27 cellular contexts compared by ENCODE assay signal in the genomic region with DNA sequence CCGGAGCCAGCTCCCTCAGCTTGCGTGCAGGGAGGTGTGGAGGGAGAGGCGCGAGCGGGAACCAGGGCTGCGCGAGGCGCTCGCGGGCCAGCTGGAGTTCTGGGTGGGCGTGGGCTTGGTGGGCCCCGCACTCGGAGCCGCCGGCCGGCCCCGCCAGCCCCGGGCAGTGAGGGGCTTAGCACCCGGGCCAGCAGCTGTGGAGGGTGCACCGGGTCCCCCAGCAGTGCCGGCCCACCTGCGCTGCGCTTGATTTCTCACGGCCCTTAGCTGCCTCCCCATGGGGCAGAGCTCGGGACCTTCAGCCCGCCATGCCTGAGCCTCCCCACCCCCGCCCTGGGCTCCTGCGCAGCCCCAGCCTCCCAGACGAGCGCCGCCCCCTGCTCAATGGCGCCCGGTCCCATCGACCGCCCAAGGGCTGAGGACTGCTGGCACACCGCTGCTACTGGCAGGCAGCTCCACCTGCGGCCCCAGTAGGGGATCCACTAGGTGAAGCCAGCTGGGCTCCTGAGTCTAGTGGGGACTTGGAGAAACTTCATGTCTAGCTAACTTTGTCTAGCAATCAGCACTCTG.
"Had no signal": no experiment of that assay in that cellular context is flagged by ENCODE, and none has a peak within 500 bp of the region (broad histone marks: within the 10 kb centered on the region; RNA-seq: fewer than 3 reads in every experiment).

No MANE protein-coding gene starts in this region.

- H3K9me3 Mint-ChIP-seq: stimulated activated effector memory CD8-positive, alpha-beta T cell treated with anti-CD3 and anti-CD28 coated beads, Interleukin-12 subunit alpha, Interleukin-12 subunit beta, amount 100 ng/mL, for 72 hours; stimulated activated memory B cell treated with anti-CD40 and anti-IgM and Interleukin-4, amounts not matched to agents 10 μg/mL and 1 μg/mL and 100 μg/mL, for 72 hours; stimulated activated naive CD8-positive, alpha-beta T cell treated with anti-CD3 and anti-CD28 coated beads, Interleukin-15, Interleukin-2, amounts not matched to agents 100 ng/mL and 50 ng/mL, for 24 hours; type B pancreatic cell had no signal

- DNase-seq: stimulated activated CD4-positive, alpha-beta T cell treated with anti-CD3 and anti-CD28 coated beads, Interleukin-1b, Interleukin-23, amount 100 ng/mL, for 48 hours; stimulated activated CD4-positive, alpha-beta T cell treated with anti-CD3 and anti-CD28 coated beads, Interleukin-2, amount 100 ng/mL, for 24 hours; stimulated activated CD4-positive, alpha-beta T cell treated with anti-CD3 and anti-CD28 coated beads, Interleukin-2, amount 100 ng/mL, for 48 hours; stimulated activated CD4-positive, alpha-beta T cell treated with anti-CD3 and anti-CD28 coated beads, Interleukin-4, amount 100 ng/mL, for 1 hour; stimulated activated CD4-positive, alpha-beta T cell treated with anti-CD3 and anti-CD28 coated beads, Interleukin-4, amount 100 ng/mL, for 24 hours; stimulated activated CD4-positive, alpha-beta T cell treated with anti-CD3 and anti-CD28 coated beads, Interleukin-4, amount 100 ng/mL, for 4 hours; stimulated activated CD8-positive, alpha-beta memory T cell treated with anti-CD3 and anti-CD28 coated beads, Interleukin-4, amount 100 ng/mL, for 48 hours; stimulated activated naive B cell treated with anti-CD40 and anti-IgM and Interleukin-4, amounts not matched to agents 10 μg/mL and 1 μg/mL and 100 μg/mL, for 72 hours; stimulated activated naive CD4-positive, alpha-beta T cell; stimulated activated naive CD4-positive, alpha-beta T cell treated with Interleukin-2 at 50 U/mL for 16 hours; stomach; substantia nigra; thyroid gland; tibial artery; transverse colon; trophoblast cell; upper lobe of right lung; uterus had no signal

- H3K4me3 ChIP-seq: stomach, suprapubic skin, thoracic aorta, thyroid gland, tibial artery, tibial nerve, transverse colon, upper lobe of left lung, upper lobe of right lung, uterus, vagina had no signal

- H3K27ac Mint-ChIP-seq: stimulated activated effector memory CD8-positive, alpha-beta T cell treated with anti-CD3 and anti-CD28 coated beads, Interleukin-12 subunit alpha, Interleukin-12 subunit beta, amount 100 ng/mL, for 72 hours; stimulated activated memory B cell treated with anti-CD40 and anti-IgM and Interleukin-4, amounts not matched to agents 10 μg/mL and 1 μg/mL and 100 μg/mL, for 72 hours; stimulated activated naive B cell treated with anti-CD40 and anti-IgM and Interleukin-4, amounts not matched to agents 10 μg/mL and 1 μg/mL and 100 μg/mL, for 72 hours; stimulated activated naive CD8-positive, alpha-beta T cell treated with anti-CD3 and anti-CD28 coated beads, Interleukin-15, Interleukin-2, amounts not matched to agents 100 ng/mL and 50 ng/mL, for 24 hours; type B pancreatic cell had no signal

- H3K4me3 Mint-ChIP-seq: stimulated activated effector memory CD8-positive, alpha-beta T cell treated with anti-CD3 and anti-CD28 coated beads, Interleukin-12 subunit alpha, Interleukin-12 subunit beta, amount 100 ng/mL, for 72 hours; stimulated activated memory B cell treated with anti-CD40 and anti-IgM and Interleukin-4, amounts not matched to agents 10 μg/mL and 1 μg/mL and 100 μg/mL, for 72 hours; stimulated activated naive B cell treated with anti-CD40 and anti-IgM and Interleukin-4, amounts not matched to agents 10 μg/mL and 1 μg/mL and 100 μg/mL, for 72 hours; stimulated activated naive CD8-positive, alpha-beta T cell treated with anti-CD3 and anti-CD28 coated beads, Interleukin-15, Interleukin-2, amounts not matched to agents 100 ng/mL and 50 ng/mL, for 24 hours; type B pancreatic cell had no signal

- H3K27me3 Mint-ChIP-seq: stimulated activated memory B cell treated with anti-CD40 and anti-IgM and Interleukin-4, amounts not matched to agents 10 μg/mL and 1 μg/mL and 100 μg/mL, for 72 hours; stimulated activated naive B cell treated with anti-CD40 and anti-IgM and Interleukin-4, amounts not matched to agents 10 μg/mL and 1 μg/mL and 100 μg/mL, for 72 hours; type B pancreatic cell had no signal

- ATAC-seq: stimulated activated effector memory CD8-positive, alpha-beta T cell treated with anti-CD3 and anti-CD28 coated beads, Interleukin-12 subunit alpha, Interleukin-12 subunit beta, amount 100 ng/mL, for 72 hours; stimulated activated memory B cell treated with anti-CD40 and anti-IgM and Interleukin-4, amounts not matched to agents 10 μg/mL and 1 μg/mL and 100 μg/mL, for 72 hours; stimulated activated naive B cell treated with anti-CD40 and anti-IgM and Interleukin-4, amounts not matched to agents 10 μg/mL and 1 μg/mL and 100 μg/mL, for 72 hours; upper lobe of right lung had no signal

- H3K27me3 ChIP-seq: stomach, suprapubic skin, thyroid gland, tibial artery, tibial nerve, transverse colon, upper lobe of left lung, upper lobe of right lung, uterus, vagina had no signal

- H3K4me1 Mint-ChIP-seq: stimulated activated effector memory CD8-positive, alpha-beta T cell treated with anti-CD3 and anti-CD28 coated beads, Interleukin-12 subunit alpha, Interleukin-12 subunit beta, amount 100 ng/mL, for 72 hours; stimulated activated memory B cell treated with anti-CD40 and anti-IgM and Interleukin-4, amounts not matched to agents 10 μg/mL and 1 μg/mL and 100 μg/mL, for 72 hours; stimulated activated naive B cell treated with anti-CD40 and anti-IgM and Interleukin-4, amounts not matched to agents 10 μg/mL and 1 μg/mL and 100 μg/mL, for 72 hours had no signal

- H3K36me3 ChIP-seq: stomach, suprapubic skin, thoracic aorta, thyroid gland, tibial artery, tibial nerve, transverse colon, upper lobe of left lung, upper lobe of right lung, uterus, vagina had no signal

- H3K4me1 ChIP-seq: suprapubic skin, thyroid gland, tibial artery, tibial nerve, transverse colon, upper lobe of left lung, upper lobe of right lung, uterus, vagina had no signal

- H3K27ac ChIP-seq: stomach, suprapubic skin, thoracic aorta, thyroid gland, tibial artery, tibial nerve, transverse colon, upper lobe of left lung, upper lobe of right lung, uterus, vagina had no signal

- H3K9me3 ChIP-seq: suprapubic skin, thoracic aorta, thyroid gland, tibial artery, transverse colon, upper lobe of right lung, uterus, vagina had no signal
